In the genomic region with DNA sequence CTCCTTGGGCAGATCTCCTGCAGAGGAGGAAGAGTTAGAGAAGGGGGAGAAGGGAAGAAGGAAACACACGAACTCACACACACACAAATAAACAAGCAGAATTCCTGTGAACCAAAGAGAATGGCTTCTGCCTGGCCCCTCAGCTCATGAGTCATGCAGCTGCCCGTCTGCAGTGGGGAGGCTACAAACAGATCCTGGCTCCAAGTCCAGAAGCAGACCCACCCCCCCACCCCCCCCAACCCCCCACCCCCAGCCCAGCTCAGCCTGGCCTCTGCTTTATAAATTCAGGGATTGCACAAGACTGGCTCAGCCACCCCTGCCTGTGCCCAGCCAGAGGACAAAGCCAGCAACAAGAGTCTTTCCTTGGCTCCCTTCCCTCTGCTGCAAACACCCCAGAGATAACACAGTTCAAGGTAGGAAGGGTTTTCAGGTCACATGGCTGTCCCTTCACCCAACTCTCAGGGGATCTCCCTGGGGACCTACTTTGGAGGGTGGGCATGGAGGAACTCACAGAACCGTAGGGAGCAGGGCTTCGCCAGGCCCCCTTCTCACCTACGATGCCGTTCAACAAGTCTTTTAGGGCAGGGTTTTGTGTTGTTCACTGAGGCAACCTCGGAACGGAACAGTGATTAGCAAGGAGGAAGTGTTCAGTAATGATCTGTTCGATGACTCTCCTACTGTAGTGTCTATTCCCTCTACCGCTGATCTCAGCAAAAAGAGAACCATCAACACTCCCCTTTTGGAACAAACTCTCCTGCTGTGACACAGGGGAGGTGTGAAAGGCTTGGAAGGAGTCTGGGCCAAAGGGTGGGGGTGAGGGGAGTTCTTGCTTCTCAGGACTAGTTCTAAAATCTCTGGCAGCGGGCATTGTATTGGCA, we compare ENCODE assay signal across 9 cellular contexts. TPM values are rescaled to one million over a fixed set of nuclear protein-coding genes. Genes with fewer than 3 reads are reported as not detected.
DNase-seq lines count a peak whose midpoint lies in the region; ATAC-seq and TF ChIP-seq lines count a peak whose summit lies in the region.
"Had no signal": no experiment of that assay in that cellular context is flagged by ENCODE, and none has a peak within 500 bp of the region (broad histone marks: within the 10 kb centered on the region; RNA-seq: fewer than 3 reads in every experiment).

No MANE protein-coding gene starts in this region.

- peaks cover 7% of the 10 kb centered on the region for H3K4me1 Mint-ChIP-seq in activated CD8-positive, alpha-beta memory T cell treated with anti-CD3 and anti-CD28 coated beads, Interleukin-2, amount 10 ng/mL, durations not matched to agents 7 days and 5 days

- no peak for DNase-seq in Right ventricle myocardium inferior (ENCODE audit: missing footprints)
- no peak for DNase-seq in cardiac septum (ENCODE audit: low spot score)
- DNase-seq in ascending aorta (ENCODE audit: low spot score in 2 of 2), result peak in 1 of 2 donors; percentile 83
- DNase-seq in kidney epithelial cell (ENCODE audit: low read depth), result peak; percentile 64
- no peak for DNase-seq in thoracic aorta (ENCODE audit: low spot score)
- DNase-seq in activated CD8-positive, alpha-beta memory T cell treated with anti-CD3 and anti-CD28 coated beads, Interleukin-2, amount 10 ng/mL, durations not matched to agents 7 days and 5 days, result no peak
- DNase-seq in occipital lobe (lab: John Stamatoyannopoulos, UW), result no peak
- DNase-seq in middle frontal gyrus (ENCODE audit: extremely low spot score, low spot score), result no peak
- DNase-seq: CD4-positive, CD25-positive, alpha-beta regulatory T cell had no signal

- CTCF ChIA-PET in activated CD8-positive, alpha-beta memory T cell treated with anti-CD3 and anti-CD28 coated beads, Interleukin-2, amount 10 ng/mL, durations not matched to agents 7 days and 5 days (lab: Charles Lee), result no interaction called here

- H3K27ac ChIP-seq in ascending aorta (peak overlapping the region; percentile 89 to 91), thoracic aorta (peak overlapping the region; percentile 93 to 94)

- H3K36me3 ChIP-seq in ascending aorta, result peaks cover under 1 to 4% of the 10 kb centered on the region in 2 donors
- H3K36me3 ChIP-seq in kidney epithelial cell (ENCODE audit: control insufficient read depth, insufficient read depth, low read length), result peaks cover 1% of the 10 kb centered on the region
- peaks cover 7% of the 10 kb centered on the region for H3K36me3 ChIP-seq in thoracic aorta

- no peak overlapping the region for H3K4me3 ChIP-seq in ascending aorta
- H3K4me3 ChIP-seq in kidney epithelial cell (ENCODE audit: low read depth, low read length), result no peak overlapping the region
- peak overlapping the region; percentile 28 for H3K4me3 ChIP-seq in thoracic aorta

- H3K27me3 Mint-ChIP-seq in activated CD8-positive, alpha-beta memory T cell treated with anti-CD3 and anti-CD28 coated beads, Interleukin-2, amount 10 ng/mL, durations not matched to agents 7 days and 5 days, result peaks cover 3% of the 10 kb centered on the region

- no peaks in the 10 kb centered on the region for H3K27me3 ChIP-seq in ascending aorta
- H3K27me3 ChIP-seq in kidney epithelial cell (ENCODE audit: control insufficient read depth, insufficient read depth, low read length), result no peaks in the 10 kb centered on the region
- H3K27me3 ChIP-seq in thoracic aorta (replicated peaks; ENCODE audit: insufficient read depth), result no peaks in the 10 kb centered on the region

- peaks cover 24 to 78% of the 10 kb centered on the region in 2 donors for H3K4me1 ChIP-seq in ascending aorta
- peaks cover 59 to 93% of the 10 kb centered on the region in 2 donors for H3K4me1 ChIP-seq in thoracic aorta (ENCODE audit: control insufficient read depth in 1 of 2, low read depth in 2 of 2)

- no peaks in the 10 kb centered on the region for H3K36me3 Mint-ChIP-seq in activated CD8-positive, alpha-beta memory T cell treated with anti-CD3 and anti-CD28 coated beads, Interleukin-2, amount 10 ng/mL, durations not matched to agents 7 days and 5 days
- H3K36me3 Mint-ChIP-seq: CD4-positive, CD25-positive, alpha-beta regulatory T cell had no signal

- H3K9me3 Mint-ChIP-seq in activated CD8-positive, alpha-beta memory T cell treated with anti-CD3 and anti-CD28 coated beads, Interleukin-2, amount 10 ng/mL, durations not matched to agents 7 days and 5 days (ENCODE audit: low read depth), result no peaks in the 10 kb centered on the region

- peak; percentile 78 for ATAC-seq in Right ventricle myocardium inferior
- ATAC-seq in thoracic aorta (ENCODE audit: insufficient number of reproducible peaks, low FRiP score, low read depth), result no peak
- ATAC-seq in activated CD8-positive, alpha-beta memory T cell treated with anti-CD3 and anti-CD28 coated beads, Interleukin-2, amount 10 ng/mL, durations not matched to agents 7 days and 5 days, result no peak

- TF ChIP-seq CTCF in ascending aorta (IDR thresholded peaks at IDR 0.05) (no peak), kidney epithelial cell (IDR thresholded peaks at IDR 0.05; ENCODE audit: insufficient read depth, low read length, poor library complexity, severe bottlenecking) (no peak), thoracic aorta (IDR thresholded peaks at IDR 0.05) (no peak)

- no peak overlapping the region for H3K4me3 Mint-ChIP-seq in activated CD8-positive, alpha-beta memory T cell treated with anti-CD3 and anti-CD28 coated beads, Interleukin-2, amount 10 ng/mL, durations not matched to agents 7 days and 5 days
- H3K4me3 Mint-ChIP-seq: CD4-positive, CD25-positive, alpha-beta regulatory T cell had no signal

- H3K9me3 ChIP-seq in ascending aorta, result no peaks in the 10 kb centered on the region
- no peaks in the 10 kb centered on the region for H3K9me3 ChIP-seq in thoracic aorta

- H3K27ac Mint-ChIP-seq in activated CD8-positive, alpha-beta memory T cell treated with anti-CD3 and anti-CD28 coated beads, Interleukin-2, amount 10 ng/mL, durations not matched to agents 7 days and 5 days, result no peak overlapping the region

- intact Hi-C loops in Right ventricle myocardium inferior (cut with DNase I), result no loop called here
- intact Hi-C loops in cardiac septum (cut with DNase I), result loop anchor here (2.0 to 5.0 kb wide), 2 partner anchors 15 to 49 kb away; no protein-coding TSS in a partner anchor
- intact Hi-C loops in ascending aorta (cut with DNase I), result loop anchor here (1.0 kb wide), 1 partner anchor 9 kb away; no protein-coding TSS in a partner anchor

RNA-seq across cellular contexts. Expression of a gene that starts 35.5 kb away (rescaled TPM):
- total RNA-seq in Right ventricle myocardium inferior, result 679 TPM
- total RNA-seq in cardiac septum, result 462 TPM
- 789 TPM for total RNA-seq in ascending aorta
- 1,281 and 1,513 TPM in 2 replicates for total RNA-seq in kidney epithelial cell
- total RNA-seq in thoracic aorta, result 100 to 1,000 TPM; 537 to 617 TPM
- 100 to 1,000 TPM; 715 to 800 TPM for total RNA-seq in activated CD8-positive, alpha-beta memory T cell treated with anti-CD3 and anti-CD28 coated beads, Interleukin-2, amount 10 ng/mL, durations not matched to agents 7 days and 5 days
- 762 TPM for total RNA-seq in occipital lobe

RNA-seq across cellular contexts. Expression of a gene that starts 35.6 kb away (rescaled TPM):
- total RNA-seq in Right ventricle myocardium inferior, result 3.5 TPM
- 3.0 TPM for total RNA-seq in cardiac septum
- 3.9 TPM for total RNA-seq in ascending aorta
- 4.2 and 6.6 TPM in 2 replicates for total RNA-seq in kidney epithelial cell
- 10 to 100 TPM; 10.2 to 18.1 TPM for total RNA-seq in thoracic aorta
- 10 to 100 TPM; 32.1 to 42.4 TPM for total RNA-seq in activated CD8-positive, alpha-beta memory T cell treated with anti-CD3 and anti-CD28 coated beads, Interleukin-2, amount 10 ng/mL, durations not matched to agents 7 days and 5 days
- 0.62 TPM for total RNA-seq in occipital lobe
